In genomic region chr17:48505788-48506187, GRCh38 we compare ENCODE assay signal across 8 cellular contexts. TPM values are rescaled to one million over a fixed set of nuclear protein-coding genes. Genes with fewer than 3 reads are reported as not detected.
DNase-seq lines count a peak whose midpoint lies in the region; ATAC-seq, FAIRE-seq and TF ChIP-seq lines count a peak whose summit lies in the region.

No MANE protein-coding gene starts in this region.

- TF ChIP-seq POLR2A in esophagus muscularis mucosa (IDR thresholded peaks at IDR 0.05; ENCODE audit: low read depth) = no peak

- H3K9me3 ChIP-seq in RWPE2 (ENCODE audit: severe bottlenecking) = no peaks in the 10 kb centered on the region
- no peaks in the 10 kb centered on the region for H3K9me3 ChIP-seq in esophagus muscularis mucosa

- H3K36me3 ChIP-seq in RWPE2 (ENCODE audit: low read depth) (no peaks in the 10 kb centered on the region), bronchial epithelial cell (ENCODE audit: control insufficient read depth, insufficient read depth, low read length) (no peaks in the 10 kb centered on the region), esophagus muscularis mucosa (no peaks in the 10 kb centered on the region)

- H3K27me3 ChIP-seq in RWPE2 (ENCODE audit: insufficient read depth, poor library complexity, severe bottlenecking) (no peaks in the 10 kb centered on the region), bronchial epithelial cell (ENCODE audit: control insufficient read depth, insufficient read depth, low read length) (peaks cover 5% of the 10 kb centered on the region), esophagus muscularis mucosa (no peaks in the 10 kb centered on the region)

- TF ChIP-seq CTCF in RWPE2 (IDR thresholded peaks at IDR 0.05; ENCODE audit: poor library complexity, severe bottlenecking) = no peak
- no peak for TF ChIP-seq CTCF in bronchial epithelial cell (IDR thresholded peaks at IDR 0.05; ENCODE audit: insufficient read depth, low read length, severe bottlenecking)
- TF ChIP-seq CTCF in esophagus muscularis mucosa (IDR thresholded peaks at IDR 0.05) = no peak

- peaks cover 11% of the 10 kb centered on the region for H3K4me1 ChIP-seq in RWPE2 (ENCODE audit: insufficient read depth, poor library complexity, severe bottlenecking)
- H3K4me1 ChIP-seq in esophagus muscularis mucosa = peaks cover 0 to 29% (median 12%) of the 10 kb centered on the region in 4 donors

- TF ChIP-seq EP300 in esophagus muscularis mucosa (IDR thresholded peaks at IDR 0.05) = no peak

- H3K4me3 ChIP-seq in RWPE2 (ENCODE audit: severe bottlenecking) = no peak overlapping the region
- H3K4me3 ChIP-seq in bronchial epithelial cell (ENCODE audit: low read depth, low read length) = no peak overlapping the region
- H3K4me3 ChIP-seq in skeletal muscle cell (ENCODE audit: low read depth, low read length) = no peak overlapping the region
- no peak overlapping the region for H3K4me3 ChIP-seq in esophagus muscularis mucosa

- WGBS in esophagus muscularis mucosa = 28% methylated on average over 1 of the region's 1 CpG

- FAIRE-seq in bronchial epithelial cell (lab: Jason Lieb, UNC) = no peak

- intact Hi-C loops in esophagus muscularis mucosa (cut with DNase I) = no loop called here

- ATAC-seq in GM21390 (IDR thresholded peaks at IDR 0.05; ENCODE audit: unreplicated experiment) = peak; percentile 89
- ATAC-seq in RWPE2 (ENCODE audit: low read depth) = peak; percentile 81

- DNase-seq in ELR (ENCODE audit: low read depth) = peak; percentile 92
- DNase-seq in HT-29 (ENCODE audit: low spot score) = peak; percentile 80
- DNase-seq in RWPE2 (ENCODE audit: low spot score) = no peak
- peak; percentile 75 for DNase-seq in bronchial epithelial cell (ENCODE audit: low read depth)
- peak; percentile 52 for DNase-seq in skeletal muscle cell (ENCODE audit: low read depth)
- DNase-seq in esophagus muscularis mucosa (ENCODE audit: extremely low spot score) = no peak
- DNase-seq in germinal center (ENCODE audit: low spot score) = no peak

- H3K27ac ChIP-seq in RWPE2 (ENCODE audit: poor library complexity, severe bottlenecking) (peak overlapping the region; percentile 8), esophagus muscularis mucosa (replicated peaks in 1 of 4) (no peak overlapping the region)

RNA-seq across cellular contexts. Expression of gene HOXB1, which starts 25.0 kb away (rescaled TPM):
- 0.08 TPM in 1 of 2 replicates, not detected in the other for total RNA-seq in HT-29 (2014; rRNA removed; shearing (Covaris generic))
- total RNA-seq in bronchial epithelial cell (under 0.01 TPM in 1 of 2 replicates, not detected in the other), esophagus muscularis mucosa (not detected)

RNA-seq across cellular contexts. Expression of gene HOXB2, which starts 39.1 kb away (rescaled TPM):
- total RNA-seq in HT-29 (2014; rRNA removed; shearing (Covaris generic)) = 2.3 and 7.0 TPM in 2 replicates
- not detected in 2 replicates for total RNA-seq in bronchial epithelial cell
- total RNA-seq in esophagus muscularis mucosa = 10 to 100 TPM; 36.3 to 86.4 (median 63.4) TPM

Comparison
In these comparisons a context has a peak if more than half of its experiments do, and no peak if none do; other contexts are left out.
1. DNase-seq: peak in ELR (single experiment), HT-29 (single experiment), bronchial epithelial cell (single experiment) and skeletal muscle cell (single experiment); none in RWPE2 (single experiment), esophagus muscularis mucosa (single experiment) and germinal center (single experiment).